8 cellular contexts compared by ENCODE assay signal in the genomic region with DNA sequence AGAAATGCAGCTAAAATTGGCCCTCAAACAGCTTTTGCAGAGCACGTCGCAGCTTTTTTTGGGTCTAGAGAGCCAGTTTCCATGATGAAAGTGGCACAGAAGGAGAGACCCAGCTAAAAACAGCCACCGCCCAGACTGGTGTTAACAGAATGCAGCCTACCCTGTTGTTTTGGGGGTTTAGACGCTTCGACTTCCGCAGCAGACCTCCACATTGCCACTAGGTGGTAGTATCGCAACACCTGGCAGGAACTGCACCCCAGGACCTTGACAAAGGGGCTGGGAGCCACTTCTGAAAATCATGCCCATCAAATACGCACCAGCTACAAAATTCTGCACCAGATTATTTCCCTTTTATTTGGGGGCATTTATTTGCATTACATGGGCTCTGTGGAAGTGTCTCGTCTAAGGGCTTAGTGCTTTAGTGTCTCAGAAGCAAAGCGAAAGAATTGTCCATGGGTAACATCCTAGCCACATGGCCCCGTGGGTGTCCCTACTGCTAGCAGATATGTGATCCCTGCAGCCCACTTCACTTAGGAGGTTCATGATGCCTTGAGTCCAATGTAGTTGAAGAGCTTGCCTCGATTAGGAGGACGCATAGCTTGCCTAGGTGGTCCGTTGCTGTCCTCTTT.
DNase-seq lines count a peak whose midpoint lies in the region; ATAC-seq and TF ChIP-seq lines count a peak whose summit lies in the region.

No MANE protein-coding gene starts in this region.

- peaks cover 4% of the 10 kb centered on the region for H3K27me3 Mint-ChIP-seq in activated CD8-positive, alpha-beta T cell treated with anti-CD3 and anti-CD28 coated beads, Interleukin-2, amount 10 ng/mL, durations not matched to agents 7 days and 5 days (ENCODE audit: low read depth)
- peaks cover 23 to 47% (median 31%) of the 10 kb centered on the region in 5 donors for H3K27me3 Mint-ChIP-seq in naive thymus-derived CD8-positive, alpha-beta T cell

- no peak overlapping the region for H3K4me3 ChIP-seq in KMS-11 (IDR thresholded peaks at IDR 0.05; ENCODE audit: insufficient read depth, low read depth, low read length)
- no peak overlapping the region for H3K4me3 ChIP-seq in heart left ventricle
- no peak overlapping the region for H3K4me3 ChIP-seq in sigmoid colon

- peak; percentile 72 for DNase-seq in ELF-1 (ENCODE audit: low read depth, low spot score)
- peak; percentile 55 for DNase-seq in activated CD8-positive, alpha-beta T cell treated with anti-CD3 and anti-CD28 coated beads, Interleukin-2, amount 10 ng/mL, durations not matched to agents 7 days and 5 days
- peak in 4 of 5 donors; percentile 11 to 33 (median 28) for DNase-seq in heart left ventricle
- DNase-seq in sigmoid colon = no peak
- DNase-seq in naive thymus-derived CD8-positive, alpha-beta T cell = no peak
- DNase-seq in amniotic stem cell (lab: John Stamatoyannopoulos, UW) = no peak

- no peaks in the 10 kb centered on the region for H3K79me2 ChIP-seq in KMS-11 (ENCODE audit: insufficient read depth, low read depth)

- peaks cover 3% of the 10 kb centered on the region for H3K4me1 Mint-ChIP-seq in activated CD8-positive, alpha-beta T cell treated with anti-CD3 and anti-CD28 coated beads, Interleukin-2, amount 10 ng/mL, durations not matched to agents 7 days and 5 days (ENCODE audit: low read depth)
- H3K4me1 Mint-ChIP-seq in naive thymus-derived CD8-positive, alpha-beta T cell = no peaks in the 10 kb centered on the region

- H3K36me3 ChIP-seq in KMS-11 (ENCODE audit: insufficient read depth) (no peaks in the 10 kb centered on the region), heart left ventricle (no peaks in the 10 kb centered on the region), sigmoid colon (no peaks in the 10 kb centered on the region)

- H3K4me1 ChIP-seq in KMS-11 (ENCODE audit: low read depth, poor library complexity, severe bottlenecking) (no peaks in the 10 kb centered on the region), heart left ventricle (peaks cover 0 to 9% (median 0%) of the 10 kb centered on the region in 12 donors), sigmoid colon (no peaks in the 10 kb centered on the region)

- H3K9me3 Mint-ChIP-seq in activated CD8-positive, alpha-beta T cell treated with anti-CD3 and anti-CD28 coated beads, Interleukin-2, amount 10 ng/mL, durations not matched to agents 7 days and 5 days (ENCODE audit: insufficient read depth) = no peaks in the 10 kb centered on the region
- peaks cover 0 to 14% (median 0%) of the 10 kb centered on the region in 9 donors for H3K9me3 Mint-ChIP-seq in naive thymus-derived CD8-positive, alpha-beta T cell

- peak; percentile 63 for ATAC-seq in activated CD8-positive, alpha-beta T cell treated with anti-CD3 and anti-CD28 coated beads, Interleukin-2, amount 10 ng/mL, durations not matched to agents 7 days and 5 days
- peak in 1 of 4 donors; percentile 54 for ATAC-seq in heart left ventricle
- ATAC-seq in naive thymus-derived CD8-positive, alpha-beta T cell = no peak

- no peak overlapping the region for H3K9ac ChIP-seq in KMS-11

- TF ChIP-seq POLR2A in heart left ventricle (IDR thresholded peaks at IDR 0.05) (no peak), sigmoid colon (IDR thresholded peaks at IDR 0.05) (no peak)

- no peak overlapping the region for H3K4me3 Mint-ChIP-seq in activated CD8-positive, alpha-beta T cell treated with anti-CD3 and anti-CD28 coated beads, Interleukin-2, amount 10 ng/mL, durations not matched to agents 7 days and 5 days
- no peak overlapping the region for H3K4me3 Mint-ChIP-seq in naive thymus-derived CD8-positive, alpha-beta T cell

- TF ChIP-seq EP300 in sigmoid colon (IDR thresholded peaks at IDR 0.05) = no peak

- no peak overlapping the region for H3K27ac Mint-ChIP-seq in activated CD8-positive, alpha-beta T cell treated with anti-CD3 and anti-CD28 coated beads, Interleukin-2, amount 10 ng/mL, durations not matched to agents 7 days and 5 days
- H3K27ac Mint-ChIP-seq in naive thymus-derived CD8-positive, alpha-beta T cell = no peak overlapping the region

- peak; percentile 68 for TF ChIP-seq CTCF in 22Rv1 (IDR thresholded peaks at IDR 0.05)
- peak; percentile 88 for TF ChIP-seq CTCF in KMS-11 (conservative IDR thresholded peaks at IDR 0.05; ENCODE audit: low read depth, low read length)
- peak; percentile 51 to 79 (median 68) for TF ChIP-seq CTCF in heart left ventricle (IDR thresholded peaks at IDR 0.05)
- TF ChIP-seq CTCF in sigmoid colon (IDR thresholded peaks at IDR 0.05) = peak in 3 of 4 experiments; percentile 42 to 47 (median 44)

- CTCF ChIA-PET in activated CD8-positive, alpha-beta T cell treated with anti-CD3 and anti-CD28 coated beads, Interleukin-2, amount 10 ng/mL, durations not matched to agents 7 days and 5 days (lab: Charles Lee) = interaction anchor here (0.9 to 1.5 kb wide), 6 partner anchors 11 to 1056 kb away, joined by 3 to 10 read pairs (median 4); no protein-coding TSS in a partner anchor

- H3K27ac ChIP-seq in 22Rv1 (no peak overlapping the region), KMS-11 (no peak overlapping the region), heart left ventricle (no peak overlapping the region), sigmoid colon (no peak overlapping the region)

- no peak overlapping the region for H3K4me2 ChIP-seq in KMS-11

- H2AFZ ChIP-seq in KMS-11 (ENCODE audit: low read depth) = no peak overlapping the region

- intact Hi-C loops in heart left ventricle (cut with DNase I) = loop anchor here in 6 of 10 donors (1.0 to 10.0 kb wide), 5 partner anchors 390 to 926 kb away; partner anchors contain the start of gene GRIN2A (in 4 of the 6)
- intact Hi-C loops in sigmoid colon (cut with DNase I) = loop anchor here (2.0 kb wide), 1 partner anchor 922 kb away; no protein-coding TSS in a partner anchor

- POLR2A ChIA-PET in activated CD8-positive, alpha-beta T cell treated with anti-CD3 and anti-CD28 coated beads, Interleukin-2, amount 10 ng/mL, durations not matched to agents 7 days and 5 days (lab: Charles Lee) = interaction anchor here (0.6 to 1.0 kb wide), 3 partner anchors 21 to 741 kb away, joined by 3 to 5 read pairs (median 3); no protein-coding TSS in a partner anchor
- POLR2A ChIA-PET in naive thymus-derived CD8-positive, alpha-beta T cell (lab: Charles Lee) = no interaction called here

- H3K9me3 ChIP-seq in heart left ventricle (peaks cover 0 to 2% (median 0%) of the 10 kb centered on the region in 12 donors), sigmoid colon (no peaks in the 10 kb centered on the region)

- WGBS in heart left ventricle, 4 donors = 48 to 58% (median 52%) methylated on average over 14 of the region's 14 CpGs
- WGBS in sigmoid colon, 2 donors = 48 to 50% methylated on average over 14 of the region's 14 CpGs

- H4K20me1 ChIP-seq in KMS-11 (ENCODE audit: insufficient read depth) = no peaks in the 10 kb centered on the region

- H3K27me3 ChIP-seq in KMS-11 (ENCODE audit: insufficient read depth, low read depth) = no peaks in the 10 kb centered on the region
- H3K27me3 ChIP-seq in heart left ventricle = peaks cover 0 to 10% (median 0%) of the 10 kb centered on the region in 9 donors
- H3K27me3 ChIP-seq in sigmoid colon = peaks cover 0 to 5% (median 0%) of the 10 kb centered on the region in 3 donors

- no peaks in the 10 kb centered on the region for H3K36me3 Mint-ChIP-seq in activated CD8-positive, alpha-beta T cell treated with anti-CD3 and anti-CD28 coated beads, Interleukin-2, amount 10 ng/mL, durations not matched to agents 7 days and 5 days (ENCODE audit: low read depth)
- no peaks in the 10 kb centered on the region for H3K36me3 Mint-ChIP-seq in naive thymus-derived CD8-positive, alpha-beta T cell

Comparison
In these comparisons a context has a peak if more than half of its experiments do, and no peak if none do; other contexts are left out.
1. DNase-seq: peak in ELF-1 (single experiment), activated CD8-positive, alpha-beta T cell treated with anti-CD3 and anti-CD28 coated beads, Interleukin-2, amount 10 ng/mL, durations not matched to agents 7 days and 5 days (single experiment) and heart left ventricle (4 of 5); none in sigmoid colon (single experiment), naive thymus-derived CD8-positive, alpha-beta T cell (0 of 10) and amniotic stem cell (single experiment).
2. Peak in every context shown above with its lines, with median percentiles within 50 percentile points of each other: CTCF ChIP-seq.